1 cellular context compared by ENCODE assay signal in genomic region chr6:30723159-30723842, GRCh38.
TF ChIP-seq lines count a peak whose summit lies in the region.

No MANE protein-coding gene starts in this region.

TF ChIP-seq in HEK293, 187 proteins besides CTCF, POLR2A, EP300 and RAD21:
- 0 out of 2 replicates have a peak, but pooled peaks have one; percentile 12 for TF ChIP-seq HIC1 (tag by site-specific recombination; IDR thresholded peaks at IDR 0.05)
TF ChIP-seq in HEK293: peak in this region for 1; not testable (repeated sequence) for 186.
